In genomic region chr12:132129007-132129406, GRCh38 we compare ENCODE assay signal across 28 cellular contexts.
"Had no signal": no experiment of that assay in that cellular context is flagged by ENCODE, and none has a peak within 500 bp of the region (broad histone marks: within the 10 kb centered on the region; RNA-seq: fewer than 3 reads in every experiment).

No MANE protein-coding gene starts in this region.

- FAIRE-seq: colon, endothelial cell of umbilical vein had no signal

- H3K9me3 ChIP-seq: adrenal gland, body of pancreas, esophagus squamous epithelium had no signal

- H3K27me3 ChIP-seq: adrenal gland, body of pancreas, esophagus squamous epithelium had no signal

- H3K4me3 ChIP-seq: adrenal gland, body of pancreas, esophagus squamous epithelium had no signal

- ATAC-seq: activated CD4-positive, alpha-beta T cell treated with anti-CD3 and anti-CD28 coated beads for 36 hours; activated CD8-positive, alpha-beta memory T cell treated with anti-CD3 and anti-CD28 coated beads, Interleukin-2, amount 10 ng/mL, durations not matched to agents 7 days and 5 days; activated CD8-positive, alpha-beta T cell treated with anti-CD3 and anti-CD28 coated beads, Interleukin-2, amount 10 ng/mL, durations not matched to agents 7 days and 5 days; activated naive CD8-positive, alpha-beta T cell treated with anti-CD3 and anti-CD28 coated beads, Interleukin-2, amount 50 U/mL, for 24 hours; activated T-cell treated with anti-CD3 and anti-CD28 coated beads, Interleukin-2, amount 50 U/mL, for 4 hours; body of pancreas; effector memory CD8-positive, alpha-beta T cell; T-cell had no signal

- H3K4me1 ChIP-seq: adrenal gland, body of pancreas, esophagus squamous epithelium had no signal

- H3K27ac ChIP-seq: adrenal gland, body of pancreas, epithelial cell of prostate, esophagus squamous epithelium had no signal

- DNase-seq: activated CD4-positive, alpha-beta memory T cell treated with anti-CD3 and anti-CD28 coated beads for 36 hours; activated CD4-positive, alpha-beta T cell treated with anti-CD3 and anti-CD28 coated beads for 36 hours; activated CD4-positive, alpha-beta T cell treated with anti-CD3 and anti-CD28 coated beads, Interleukin-2, amount 10 ng/mL, durations not matched to agents 24 days and 14 days; activated CD4-positive, CD25-positive, alpha-beta regulatory T cell; activated CD4-positive, CD25-positive, alpha-beta regulatory T cell treated with anti-CD3 and anti-CD28 coated beads, Interleukin-2, amount 50 U/mL, for 72 hours; activated CD8-positive, alpha-beta memory T cell treated with anti-CD3 and anti-CD28 coated beads, Interleukin-2, amount 10 ng/mL, durations not matched to agents 7 days and 5 days; activated CD8-positive, alpha-beta T cell treated with anti-CD3 and anti-CD28 coated beads, Interleukin-2, amount 10 ng/mL, durations not matched to agents 7 days and 5 days; activated effector memory CD4-positive, alpha-beta T cell treated with anti-CD3 and anti-CD28 coated beads, Interleukin-2, amount 50 U/mL, for 16 hours; activated naive CD4-positive, alpha-beta T cell treated with anti-CD3 and anti-CD28 coated beads for 36 hours; activated naive CD8-positive, alpha-beta T cell treated with anti-CD3 and anti-CD28 coated beads for 36 hours; activated naive CD8-positive, alpha-beta T cell treated with anti-CD3 and anti-CD28 coated beads, Interleukin-2, amount 50 U/mL, for 24 hours; activated T-cell treated with anti-CD3 and anti-CD28 coated beads, Interleukin-2, amount 50 U/mL, for 4 hours; amygdala; body of pancreas; caudate nucleus; cortex of kidney; dermis blood vessel endothelial cell; effector CD4-positive, alpha-beta T cell; effector memory CD8-positive, alpha-beta T cell; esophagus squamous epithelium; foreskin melanocyte; head of caudate nucleus; T-cell; T-helper 2 cell had no signal
